Comparison of ENCODE assay signal across 7 cellular contexts in the genomic region with DNA sequence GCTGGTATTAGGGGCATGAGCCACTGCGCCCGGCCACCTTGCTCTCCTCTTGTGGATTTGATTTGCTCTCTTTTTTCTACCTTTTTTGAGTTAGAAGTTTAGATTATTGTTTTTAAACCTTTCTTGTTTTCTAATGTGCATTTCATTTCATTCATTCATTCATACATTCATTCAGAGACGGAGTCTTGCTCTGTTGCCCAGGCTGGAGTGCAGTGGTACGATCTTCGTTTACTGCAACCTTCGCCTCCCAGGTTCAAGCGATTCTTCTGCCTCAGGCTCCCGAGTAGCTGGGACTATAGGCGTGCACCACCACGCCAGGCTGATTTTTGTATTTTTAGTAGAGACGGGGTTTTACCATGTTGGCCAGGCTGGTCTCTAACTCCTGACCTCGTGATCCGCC. TPM values are rescaled to one million over a fixed set of nuclear protein-coding genes. Genes with fewer than 3 reads are reported as not detected.
DNase-seq lines count a peak whose midpoint lies in the region; ATAC-seq, FAIRE-seq and TF ChIP-seq lines count a peak whose summit lies in the region.
"Not testable (repeated sequence)": the region's sequence is repeated elsewhere in the genome, so short reads cannot be mapped to it uniquely, and the experiment has no call there.

No MANE protein-coding gene starts in this region.

- FAIRE-seq in GM12878 (lab: Jason Lieb, UNC) = not testable (repeated sequence)

- TF ChIP-seq POLR2A in GM12878 (IDR thresholded peaks at IDR 0.05; ENCODE audit: low read depth, low read length) = not testable (repeated sequence)

- peaks cover 25% of the 10 kb centered on the region for H3K4me1 ChIP-seq in CD4-positive, CD25-positive, alpha-beta regulatory T cell (ENCODE audit: control insufficient read depth, insufficient read depth, low read length, poor library complexity, severe bottlenecking)
- peaks cover 68% of the 10 kb centered on the region for H3K4me1 ChIP-seq in PC-3 (ENCODE audit: insufficient read depth, low read length)
- not testable (repeated sequence) for H3K4me1 ChIP-seq in GM12878 (ENCODE audit: control insufficient read depth, insufficient read depth, low read length)
- peaks cover 14% of the 10 kb centered on the region for H3K4me1 ChIP-seq in smooth muscle cell (ENCODE audit: low read depth)

- not testable (repeated sequence) for ATAC-seq in CD4-positive, CD25-positive, alpha-beta regulatory T cell (ENCODE audit: low read depth in 2 of 2); PC-3; WTC11; GM12878

- POLR2A ChIA-PET in PC-3 (lab: Charles Lee; ENCODE audit: unreplicated experiment) (interaction anchor here (0.6 to 2.5 kb wide), 2 partner anchors 12 to 458 kb away, joined by 3 to 18 read pairs; no protein-coding TSS in a partner anchor), GM12878 (lab: Charles Lee) (interaction anchor here (0.8 to 2.4 kb wide), 4 partner anchors 9 to 33 kb away, joined by 3 to 14 read pairs (median 8); no protein-coding TSS in a partner anchor)
- POLR2A ChIA-PET in WTC11 (lab: Charles Lee) = not testable (repeated sequence)

- SMC1A ChIA-PET in GM12878 (lab: Charles Lee; ENCODE audit: uncharacterized antibody, unreplicated experiment) = interaction anchor here (0.7 to 3.0 kb wide), 8 partner anchors 11 to 926 kb away, joined by 3 to 35 read pairs (median 14); a partner anchor contains a TSS

- H2AFZ ChIP-seq in PC-3 (ENCODE audit: low read length); GM12878 (ENCODE audit: control insufficient read depth, low read depth, low read length); smooth muscle cell (ENCODE audit: low read depth): not testable (repeated sequence)

- not testable (repeated sequence) for TF ChIP-seq EP300 in GM12878 (IDR thresholded peaks at IDR 0.05; ENCODE audit: borderline replicate concordance in 1 of 2, control insufficient read depth in 1 of 2, low read depth in 2 of 2, low read length in 2 of 2)

- H3K4me2 ChIP-seq in PC-3 (ENCODE audit: low read length) = peak overlapping the region; percentile 77
- H3K4me2 ChIP-seq in GM12878 (ENCODE audit: control insufficient read depth, insufficient read depth); smooth muscle cell: not testable (repeated sequence)

- not testable (repeated sequence) for H3K9me3 ChIP-seq in CD4-positive, CD25-positive, alpha-beta regulatory T cell (ENCODE audit: control insufficient read depth in 2 of 2, low read length in 2 of 2); PC-3 (ENCODE audit: low read length); GM12878 (replicated peaks; ENCODE audit: control insufficient read depth, insufficient read depth, low read length); smooth muscle cell (replicated peaks; ENCODE audit: low read depth)

- H4K20me1 ChIP-seq in PC-3 (ENCODE audit: low read length) = peaks cover 49% of the 10 kb centered on the region
- not testable (repeated sequence) for H4K20me1 ChIP-seq in GM12878 (ENCODE audit: control insufficient read depth, insufficient read depth); smooth muscle cell (ENCODE audit: low read depth)

- TF ChIP-seq CTCF in PC-3 (conservative IDR thresholded peaks at IDR 0.05; ENCODE audit: low read depth, low read length); WTC11 (IDR thresholded peaks at IDR 0.05); GM12878 (IDR thresholded peaks at IDR 0.05 in 2 of 3, conservative IDR thresholded peaks at IDR 0.05 in 1 of 3; ENCODE audit: control insufficient read depth in 2 of 3, extremely low read depth in 1 of 3, insufficient read depth in 1 of 3, low read depth in 3 of 3, low read length in 3 of 3); mesothelial cell of epicardium (IDR thresholded peaks at IDR 0.05; ENCODE audit: unreplicated experiment); smooth muscle cell (IDR thresholded peaks at IDR 0.05; ENCODE audit: borderline replicate concordance, insufficient read depth, poor library complexity, severe bottlenecking): not testable (repeated sequence)

- not testable (repeated sequence) for H3K9me2 ChIP-seq in PC-3 (replicated peaks; ENCODE audit: low read length)

- H3F3A ChIP-seq in PC-3 (ENCODE audit: low read length, unreplicated experiment) = peaks cover 27% of the 10 kb centered on the region
- not testable (repeated sequence) for H3F3A ChIP-seq in smooth muscle cell (ENCODE audit: low read depth)

- H3K27me3 Mint-ChIP-seq in CD4-positive, CD25-positive, alpha-beta regulatory T cell; WTC11 (ENCODE audit: low read depth); mesothelial cell of epicardium (ENCODE audit: low read depth): not testable (repeated sequence)

- H3K36me3 ChIP-seq in CD4-positive, CD25-positive, alpha-beta regulatory T cell (ENCODE audit: control insufficient read depth, insufficient read depth, low read length); PC-3 (ENCODE audit: low read depth, low read length); GM12878 (ENCODE audit: control insufficient read depth in 2 of 2, insufficient read depth in 2 of 2, low read length in 1 of 2); smooth muscle cell (ENCODE audit: low read depth): not testable (repeated sequence)

- not testable (repeated sequence) for BruUV-seq in PC-3 (replicated peaks; lab: Mats Ljungman, UMichigan); GM12878 (replicated peaks; lab: Mats Ljungman, UMichigan)

- peak overlapping the region; percentile 62 to 93 (median 79) for H3K27ac Mint-ChIP-seq in CD4-positive, CD25-positive, alpha-beta regulatory T cell
- H3K27ac Mint-ChIP-seq in WTC11 = peak overlapping the region; percentile 72; the same call in 1 of the 2 replicates
- H3K27ac Mint-ChIP-seq in mesothelial cell of epicardium = peak overlapping the region; percentile 98

- DNase-seq in CD4-positive, CD25-positive, alpha-beta regulatory T cell; PC-3; WTC11 (ENCODE audit: low spot score); GM12878 (ENCODE audit: low read depth, low spot score); epithelial cell of prostate (ENCODE audit: low read depth, low spot score); mesothelial cell of epicardium (ENCODE audit: low spot score in 2 of 2, unreplicated experiment in 2 of 2); smooth muscle cell (lab: John Stamatoyannopoulos, UW; ENCODE audit: unreplicated experiment): not testable (repeated sequence)

- not testable (repeated sequence) for H3K9ac ChIP-seq in PC-3 (ENCODE audit: low read length); GM12878 (ENCODE audit: control insufficient read depth, insufficient read depth, low read length); smooth muscle cell (ENCODE audit: low read depth)

- H3K27ac ChIP-seq in CD4-positive, CD25-positive, alpha-beta regulatory T cell (ENCODE audit: insufficient read depth, low read length, poor library complexity, severe bottlenecking); GM12878 (ENCODE audit: control insufficient read depth, insufficient read depth): not testable (repeated sequence)
- H3K27ac ChIP-seq in PC-3 (ENCODE audit: low read length) (0 out of 2 replicates have a peak overlapping the region, but pooled peaks have one; percentile 75), epithelial cell of prostate (peak overlapping the region; percentile 97), smooth muscle cell (ENCODE audit: low read depth) (peak overlapping the region; percentile 87)

- in situ Hi-C loops in GM12878 (cut with MboI) = not testable (repeated sequence)

- H3K4me1 Mint-ChIP-seq in CD4-positive, CD25-positive, alpha-beta regulatory T cell = peaks cover 33 to 78% (median 48%) of the 10 kb centered on the region in 4 donors
- H3K4me1 Mint-ChIP-seq in WTC11 (peaks cover 26% of the 10 kb centered on the region), mesothelial cell of epicardium (peaks cover 37% of the 10 kb centered on the region)

- 58% methylated on average over 13 of the region's 13 CpGs for WGBS in GM12878 (ENCODE audit: insufficient coverage, insufficient replicate concordance, low lambda C conversion rate, missing lambda C conversion rate)
- 96% methylated on average over 13 of the region's 13 CpGs for WGBS in smooth muscle cell (ENCODE audit: low lambda C conversion rate)

- RAD21 ChIA-PET in GM12878 (lab: Charles Lee; ENCODE audit: unreplicated experiment) = interaction anchor here (1.2 to 2.4 kb wide), 6 partner anchors 19 to 55 kb away, joined by 3 to 12 read pairs (median 6); a partner anchor contains a TSS

- intact Hi-C loops in PC-3 (cut with micrococcal nuclease); GM12878 (cut with micrococcal nuclease; ENCODE audit: unreplicated experiment): not testable (repeated sequence)

- CTCF ChIA-PET in PC-3 (lab: Charles Lee) = interaction anchor here (2.0 kb wide), 1 partner anchor 11 kb away, joined by 6 read pairs; no protein-coding TSS in a partner anchor
- CTCF ChIA-PET in WTC11 (lab: Charles Lee) = not testable (repeated sequence)
- CTCF ChIA-PET in GM12878 (lab: Yijun Ruan, JAX) = interaction anchor here (0.6 to 2.4 kb wide), 4 partner anchors 10 to 107 kb away, joined by 4 to 15 read pairs (median 6); no protein-coding TSS in a partner anchor

- TF ChIP-seq RAD21 in GM12878 (IDR thresholded peaks at IDR 0.05; ENCODE audit: insufficient read depth, low read depth, low read length) = not testable (repeated sequence)

- H3K4me3 ChIP-seq in CD4-positive, CD25-positive, alpha-beta regulatory T cell (ENCODE audit: low read depth, low read length); PC-3 (ENCODE audit: low read length); GM12878; smooth muscle cell: not testable (repeated sequence)

- not testable (repeated sequence) for H3K4me3 Mint-ChIP-seq in CD4-positive, CD25-positive, alpha-beta regulatory T cell; WTC11; mesothelial cell of epicardium

- not testable (repeated sequence) for H3K27me3 ChIP-seq in CD4-positive, CD25-positive, alpha-beta regulatory T cell (ENCODE audit: control insufficient read depth, insufficient read depth, low read length); PC-3 (ENCODE audit: low read length); GM12878 (replicated peaks in 1 of 2; ENCODE audit: control insufficient read depth in 2 of 2, insufficient read depth in 2 of 2, low read length in 1 of 2); smooth muscle cell (ENCODE audit: low read depth)

- H3K36me3 Mint-ChIP-seq in CD4-positive, CD25-positive, alpha-beta regulatory T cell; WTC11; mesothelial cell of epicardium: not testable (repeated sequence)

- not testable (repeated sequence) for H3K9me3 Mint-ChIP-seq in CD4-positive, CD25-positive, alpha-beta regulatory T cell; WTC11; mesothelial cell of epicardium

- H3K79me2 ChIP-seq in PC-3 (ENCODE audit: low read length) = peaks cover 96% of the 10 kb centered on the region
- H3K79me2 ChIP-seq in GM12878 (ENCODE audit: control insufficient read depth, insufficient read depth, low read length) = peaks cover 85% of the 10 kb centered on the region
- peaks cover 69% of the 10 kb centered on the region for H3K79me2 ChIP-seq in smooth muscle cell (ENCODE audit: low read depth)

RNA-seq across cellular contexts. Expression of a gene that starts 37.6 kb away (rescaled TPM):
- 33.3 TPM for total RNA-seq in CD4-positive, CD25-positive, alpha-beta regulatory T cell
- polyA plus RNA-seq in CD4-positive, CD25-positive, alpha-beta regulatory T cell = 10 to 100 TPM; 61.1 to 83.0 (median 70.1) TPM
- total RNA-seq in PC-3 (2014; rRNA removed) = 221 and 256 TPM in 2 replicates
- total RNA-seq in WTC11 (2021) = 30.2 to 32.7 TPM (median 32.5 TPM) in 3 replicates
- 99.1 and 113 TPM in 2 replicates for total RNA-seq in GM12878 (2013; cell fraction: nucleolus; rRNA removed)
- total RNA-seq in GM12878 (2014; rRNA removed) = 65.5 and 79.2 TPM in 2 replicates
- 77.2 and 77.5 TPM in 2 replicates for total RNA-seq in GM12878 (2014; rRNA removed; fragmentation: Illumina TruSeq; extraction: Trizol)
- 71.9 and 73.6 TPM in 2 replicates for total RNA-seq in GM12878 (2021)
- polyA plus RNA-seq in GM12878 (2011; ENCODE audit: low read depth) = 28.6 TPM
- polyA plus RNA-seq in GM12878 (2011; rRNA removed) = 42.0 and 60.5 TPM in 2 replicates
- polyA plus RNA-seq in GM12878 (2011; cell fraction: cytosol; rRNA removed) = 18.0 and 19.4 TPM in 2 replicates
- 16.0 and 16.3 TPM in 2 replicates for polyA plus RNA-seq in GM12878 (2011; cell fraction: nucleus; rRNA removed)
- 31.2 and 42.7 TPM in 2 replicates for polyA plus RNA-seq in GM12878 (2012)
- polyA plus RNA-seq in GM12878 (2014; fragmentation: Illumina TruSeq; extraction: Trizol) = 85.8 and 106 TPM in 2 replicates
- polyA plus RNA-seq in GM12878 (2014; fragmentation: Nextera tagmentation; extraction: Ambion mirVana) = 100 to 1,000 TPM; 107 to 117 TPM
- 50.3 and 67.4 TPM in 2 replicates for polyA plus RNA-seq in GM12878 (2014; rRNA removed)
- 100 to 1,000 TPM; 148 to 151 TPM for polyA plus RNA-seq in GM12878 (2016; fragmentation: Nextera tagmentation; extraction: Ambion mirVana)
- 16.9 and 23.5 TPM in 2 replicates for polyA minus RNA-seq in GM12878 (2011; rRNA and poly(A)+ RNA removed)
- polyA minus RNA-seq in GM12878 (2011; cell fraction: cytosol; rRNA and poly(A)+ RNA removed) = 6.1 and 8.9 TPM in 2 replicates
- polyA minus RNA-seq in GM12878 (2011; cell fraction: nucleus; rRNA and poly(A)+ RNA removed) = 25.1 and 39.7 TPM in 2 replicates
- 25.0 to 26.2 TPM (median 26.2 TPM) in 3 replicates for total RNA-seq in mesothelial cell of epicardium
- 20.7 and 25.1 TPM in 2 replicates for total RNA-seq in smooth muscle cell
- 19.4 and 28.2 TPM in 2 replicates for polyA plus RNA-seq in smooth muscle cell

RNA-seq across cellular contexts. Expression of a gene that starts 38.0 kb away (rescaled TPM):
- 24.3 TPM for total RNA-seq in CD4-positive, CD25-positive, alpha-beta regulatory T cell
- 10 to 100 TPM; 23.7 to 39.3 (median 29.0) TPM for polyA plus RNA-seq in CD4-positive, CD25-positive, alpha-beta regulatory T cell
- total RNA-seq in PC-3 (2014; rRNA removed) (129 and 165 TPM in 2 replicates), WTC11 (2021) (33.7 to 37.3 TPM (median 36.5 TPM) in 3 replicates), GM12878 (2014; rRNA removed) (46.8 and 52.3 TPM in 2 replicates), GM12878 (2014; rRNA removed; fragmentation: Illumina TruSeq; extraction: Trizol) (44.6 TPM in 2 replicates), GM12878 (2021) (46.7 and 48.6 TPM in 2 replicates), mesothelial cell of epicardium (47.6 to 49.4 TPM (median 48.7 TPM) in 3 replicates), smooth muscle cell (28.5 and 29.3 TPM in 2 replicates)
- total RNA-seq in GM12878 (2013; cell fraction: nucleolus; rRNA removed) = 54.6 and 57.6 TPM in 2 replicates
- 23.9 TPM for polyA plus RNA-seq in GM12878 (2011; ENCODE audit: low read depth)
- polyA plus RNA-seq in GM12878 (2011; rRNA removed) (83.4 and 108 TPM in 2 replicates), GM12878 (2014; fragmentation: Illumina TruSeq; extraction: Trizol) (70.9 and 96.8 TPM in 2 replicates), GM12878 (2014; fragmentation: Nextera tagmentation; extraction: Ambion mirVana) (10 to 100 TPM; 22.1 to 29.6 TPM), GM12878 (2014; rRNA removed) (46.6 and 47.4 TPM in 2 replicates), GM12878 (2016; fragmentation: Nextera tagmentation; extraction: Ambion mirVana) (10 to 100 TPM; 72.4 to 72.9 TPM), smooth muscle cell (18.3 and 29.1 TPM in 2 replicates)
- polyA plus RNA-seq in GM12878 (2011; cell fraction: cytosol; rRNA removed) = 35.1 and 42.3 TPM in 2 replicates
- polyA plus RNA-seq in GM12878 (2011; cell fraction: nucleus; rRNA removed) = 32.4 and 36.4 TPM in 2 replicates
- polyA plus RNA-seq in GM12878 (2012) = 25.1 and 33.0 TPM in 2 replicates
- 51.2 and 72.1 TPM in 2 replicates for polyA minus RNA-seq in GM12878 (2011; rRNA and poly(A)+ RNA removed)
- polyA minus RNA-seq in GM12878 (2011; cell fraction: cytosol; rRNA and poly(A)+ RNA removed) = 16.6 and 25.1 TPM in 2 replicates
- 23.9 and 32.9 TPM in 2 replicates for polyA minus RNA-seq in GM12878 (2011; cell fraction: nucleus; rRNA and poly(A)+ RNA removed)
